ENCODE assay signal across 1 cellular context in genomic region chr5:131794596-131794995, GRCh38.
TF ChIP-seq lines count a peak whose summit lies in the region.

No MANE protein-coding gene starts in this region.

TF ChIP-seq in GM12878, 131 proteins besides CTCF, POLR2A, EP300 and RAD21 (continued from another document):
- TF ChIP-seq ZBTB40 (IDR thresholded peaks at IDR 0.05; ENCODE audit: borderline replicate concordance) (no peak), PKNOX1 (IDR thresholded peaks at IDR 0.05) (0 out of 2 replicates have a peak, but pooled peaks have one; percentile 8)
